ENCODE assay signal across 8 cellular contexts in genomic region chr3:100709840-100710235, GRCh38. TPM values are rescaled to one million over a fixed set of nuclear protein-coding genes. Genes with fewer than 3 reads are reported as not detected.
DNase-seq lines count a peak whose midpoint lies in the region; ATAC-seq and TF ChIP-seq lines count a peak whose summit lies in the region.

No MANE protein-coding gene starts in this region.

- H3K27ac ChIP-seq in HCT116 (ENCODE audit: low read depth, low read length): peak overlapping the region; percentile 91
- H3K27ac ChIP-seq in RWPE1: peak overlapping the region; percentile 92
- H3K27ac ChIP-seq in adrenal gland: peak overlapping the region; percentile 57 to 97 (median 96)
- H3K27ac ChIP-seq in right cardiac atrium (ENCODE audit: low read length): peak overlapping the region; percentile 94

- POLR2A ChIA-PET in HCT116 (lab: Charles Lee): interaction anchor here (1.3 to 1.7 kb wide), 2 partner anchors 44 to 107 kb away, joined by 3 to 5 read pairs; no protein-coding TSS in a partner anchor
- POLR2A ChIA-PET in RWPE1 (lab: Yijun Ruan, JAX; ENCODE audit: low non-redundant PET): interaction anchor here (1.0 kb wide), 1 partner anchor 433 kb away, joined by 3 read pairs; no protein-coding TSS in a partner anchor

- no peaks in the 10 kb centered on the region for H3K9me2 ChIP-seq in HCT116 (ENCODE audit: insufficient read depth)

- intact Hi-C loops in HCT116 (cut with micrococcal nuclease): loop anchor here (10.0 kb wide), 1 partner anchor 395 kb away; no protein-coding TSS in a partner anchor
- intact Hi-C loops in adrenal gland (cut with DNase I): no loop called here
- intact Hi-C loops in right cardiac atrium (cut with DNase I): no loop called here

- H3K9me3 ChIP-seq in BE2C (no peaks in the 10 kb centered on the region), HCT116 (ENCODE audit: control insufficient read depth in 1 of 2, insufficient read depth in 1 of 2, low read depth in 1 of 2, low read length in 2 of 2) (no peaks in the 10 kb centered on the region), adrenal gland (replicated peaks in 1 of 3) (no peaks in the 10 kb centered on the region), right cardiac atrium (ENCODE audit: control insufficient read depth, low read length) (no peaks in the 10 kb centered on the region)

- no peak for TF ChIP-seq POLR2A in HCT116 (IDR thresholded peaks at IDR 0.05; ENCODE audit: borderline replicate concordance, extremely low read depth, insufficient read depth, insufficient read length)
- no peak for TF ChIP-seq POLR2A in adrenal gland (IDR thresholded peaks at IDR 0.05)

- peaks cover 27% of the 10 kb centered on the region; the same call in 1 of the 2 replicates for H4K20me1 ChIP-seq in HCT116 (ENCODE audit: insufficient read depth)

- peak; percentile 26 for ATAC-seq in HCT116
- ATAC-seq in right cardiac atrium: peak; percentile 15 to 59
- no peak for ATAC-seq in HG02763 (IDR thresholded peaks at IDR 0.05; ENCODE audit: unreplicated experiment)

- peaks cover 21% of the 10 kb centered on the region for H3K36me3 ChIP-seq in BE2C
- H3K36me3 ChIP-seq in HCT116 (ENCODE audit: control insufficient read depth in 1 of 2, insufficient read depth in 2 of 2, low read length in 2 of 2): peaks cover 9 to 15% of the 10 kb centered on the region in 2 experiments; a peak in 3 of 4 replicates
- H3K36me3 ChIP-seq in adrenal gland (replicated peaks in 1 of 2): peaks cover 0 to 11% of the 10 kb centered on the region in 2 donors

- H2AFZ ChIP-seq in HCT116 (ENCODE audit: low read depth, low read length, poor library complexity, severe bottlenecking): no peak overlapping the region

- no peak for TF ChIP-seq CTCF in BE2C (IDR thresholded peaks at IDR 0.05; ENCODE audit: low read depth, low read length)
- no peak for TF ChIP-seq CTCF in HCT116 (IDR thresholded peaks at IDR 0.05 in 2 of 3, conservative IDR thresholded peaks at IDR 0.05 in 1 of 3; ENCODE audit: borderline replicate concordance in 1 of 3, insufficient read depth in 1 of 3, low read depth in 2 of 3, low read length in 2 of 3)
- TF ChIP-seq CTCF in RWPE1 (conservative IDR thresholded peaks at IDR 0.05; ENCODE audit: low read depth): no peak
- no peak for TF ChIP-seq CTCF in adrenal gland (IDR thresholded peaks at IDR 0.05)

- H3K79me2 ChIP-seq in HCT116 (ENCODE audit: insufficient read depth, low read length): peaks cover 51% of the 10 kb centered on the region

- no peak for TF ChIP-seq RAD21 in HCT116 (IDR thresholded peaks at IDR 0.05; ENCODE audit: low read depth)

- peak overlapping the region; percentile 83 for H3K4me2 ChIP-seq in HCT116 (ENCODE audit: low read length)

- RAD21 ChIA-PET in HCT116 (lab: Charles Lee; ENCODE audit: low non-redundant PET in 1 of 2, low total read pairs in 2 of 2, uncharacterized antibody in 2 of 2, unreplicated experiment in 2 of 2): no interaction called here

- peaks cover 3% of the 10 kb centered on the region for H3K4me1 ChIP-seq in BE2C
- peaks cover 5 to 17% of the 10 kb centered on the region in 2 experiments; a peak in 3 of 4 replicates for H3K4me1 ChIP-seq in HCT116 (ENCODE audit: control insufficient read depth in 1 of 2, insufficient read depth in 2 of 2, low read length in 2 of 2)
- H3K4me1 ChIP-seq in adrenal gland (replicated peaks in 1 of 2): peaks cover 22 to 34% of the 10 kb centered on the region in 2 donors
- H3K4me1 ChIP-seq in right cardiac atrium (ENCODE audit: control insufficient read depth, insufficient read depth, low read length): peaks cover 5% of the 10 kb centered on the region

- H3K27me3 ChIP-seq in BE2C (no peaks in the 10 kb centered on the region), HCT116 (ENCODE audit: insufficient read depth, low read length) (no peaks in the 10 kb centered on the region), adrenal gland (peaks cover 3% of the 10 kb centered on the region), right cardiac atrium (ENCODE audit: control insufficient read depth, insufficient read depth) (peaks cover 2% of the 10 kb centered on the region)

- H3K4me3 ChIP-seq in BE2C (ENCODE audit: low read depth, low read length) (peak overlapping the region; percentile 80), HCT116 (replicated peaks in 1 of 2; ENCODE audit: low read depth in 1 of 2, low read length in 2 of 2) (peak overlapping the region; percentile 78 to 92), adrenal gland (peak overlapping the region in 3 of 4 donors; percentile 4 to 87 (median 78)), right cardiac atrium (ENCODE audit: low read length) (peak overlapping the region; percentile 80)

- 0 to 1% (median 1%) methylated on average over 8 to 22 of the region's 23 CpGs for WGBS in adrenal gland, 4 donors
- under 1% methylated on average over 20 of the region's 23 CpGs for WGBS in right cardiac atrium

- DNase-seq in BE2C (peak; percentile 61), HCT116 (ENCODE audit: low read depth, low spot score) (no peak), RWPE1 (ENCODE audit: low spot score) (peak; percentile 30), adrenal gland (peak; percentile 36 to 61 (median 39)), right cardiac atrium (peak; percentile 39 to 79 (median 77)), putamen (ENCODE audit: low spot score) (peak; percentile 14), NCI-H345 treated with DMSO at 0.1 percent for 48 hours (lab: John Stamatoyannopoulos, UW; ENCODE audit: unreplicated experiment) (no peak)

- H3K9ac ChIP-seq in HCT116 (ENCODE audit: low read length): peak overlapping the region; percentile 81

- no TSS peak for BruUV-seq in HCT116 (replicated peaks; lab: Mats Ljungman, UMichigan)

- CTCF ChIA-PET in HCT116 (lab: Charles Lee) (interaction anchor here (2.0 kb wide), 1 partner anchor 486 kb away, joined by 5 read pairs; no protein-coding TSS in a partner anchor), RWPE1 (lab: Yijun Ruan, JAX) (interaction anchor here (0.8 to 0.9 kb wide), 2 partner anchors 10 to 107 kb away, joined by 4 read pairs; no protein-coding TSS in a partner anchor)

TF ChIP-seq in HCT116, 20 proteins besides CTCF, POLR2A, EP300 and RAD21:
- TF ChIP-seq EGR1 (IDR thresholded peaks at IDR 0.05; ENCODE audit: low read depth): no peak
- TF ChIP-seq SP1 (IDR thresholded peaks at IDR 0.05; ENCODE audit: low read depth): no peak
- TF ChIP-seq EZH2 (IDR thresholded peaks at IDR 0.05): no peak
- TF ChIP-seq SRF (IDR thresholded peaks at IDR 0.05; ENCODE audit: low read depth): no peak
- TF ChIP-seq POLR2AphosphoS5 (IDR thresholded peaks at IDR 0.05; ENCODE audit: low read depth, low read length): no peak
- no peak for TF ChIP-seq REST (IDR thresholded peaks at IDR 0.05; ENCODE audit: low read depth)
- no peak for TF ChIP-seq CBX3 (IDR thresholded peaks at IDR 0.05; ENCODE audit: low read depth)
- no peak for TF ChIP-seq CEBPB (IDR thresholded peaks at IDR 0.05; ENCODE audit: low read depth)
- TF ChIP-seq EZH2phosphoT487 (IDR thresholded peaks at IDR 0.05; ENCODE audit: borderline replicate concordance): no peak
- TF ChIP-seq TCF7L2 (IDR thresholded peaks at IDR 0.05; ENCODE audit: borderline replicate concordance, extremely low read depth, insufficient read depth, insufficient read length): no peak
- no peak for TF ChIP-seq ATF3 (IDR thresholded peaks at IDR 0.05)
- TF ChIP-seq ZNF274 (IDR thresholded peaks at IDR 0.05; ENCODE audit: low read depth, low read length): no peak

RNA-seq across cellular contexts. Expression of gene TFG, which starts 0.5 kb away (rescaled TPM):
- polyA plus RNA-seq in BE2C (2012; ENCODE audit: insufficient read depth, insufficient read length, low read depth): 126 TPM
- total RNA-seq in HCT116 (2021; ENCODE audit: unreplicated experiment) (99.1 TPM), adrenal gland (100 to 1,000 TPM in 2 of 8 donors, 10 to 100 TPM in 6; 75.8 to 137 (median 86.1) TPM), right cardiac atrium (10 to 100 TPM; 81.6 to 98.6 (median 88.2) TPM)
- polyA plus RNA-seq in HCT116 (2012): 91.4 and 94.4 TPM in 2 replicates
- polyA plus RNA-seq in adrenal gland (100 to 1,000 TPM in 1 of 3 donors, 10 to 100 TPM in 2; 51.1 to 268 (median 56.3) TPM), right cardiac atrium (89.0 TPM)

Comparison
In these comparisons a context has a peak if more than half of its experiments do, and no peak if none do; other contexts are left out.
1. DNase-seq: peak in BE2C (single experiment), RWPE1 (single experiment), adrenal gland (7 of 7), right cardiac atrium (3 of 3) and putamen (single experiment); none in HCT116 (single experiment) and NCI-H345 treated with DMSO at 0.1 percent for 48 hours (single experiment).
2. Peak in every context shown above with its lines, with median percentiles within 50 percentile points of each other: H3K4me3 ChIP-seq and H3K27ac ChIP-seq.